8 cellular contexts compared by ENCODE assay signal in the genomic region with DNA sequence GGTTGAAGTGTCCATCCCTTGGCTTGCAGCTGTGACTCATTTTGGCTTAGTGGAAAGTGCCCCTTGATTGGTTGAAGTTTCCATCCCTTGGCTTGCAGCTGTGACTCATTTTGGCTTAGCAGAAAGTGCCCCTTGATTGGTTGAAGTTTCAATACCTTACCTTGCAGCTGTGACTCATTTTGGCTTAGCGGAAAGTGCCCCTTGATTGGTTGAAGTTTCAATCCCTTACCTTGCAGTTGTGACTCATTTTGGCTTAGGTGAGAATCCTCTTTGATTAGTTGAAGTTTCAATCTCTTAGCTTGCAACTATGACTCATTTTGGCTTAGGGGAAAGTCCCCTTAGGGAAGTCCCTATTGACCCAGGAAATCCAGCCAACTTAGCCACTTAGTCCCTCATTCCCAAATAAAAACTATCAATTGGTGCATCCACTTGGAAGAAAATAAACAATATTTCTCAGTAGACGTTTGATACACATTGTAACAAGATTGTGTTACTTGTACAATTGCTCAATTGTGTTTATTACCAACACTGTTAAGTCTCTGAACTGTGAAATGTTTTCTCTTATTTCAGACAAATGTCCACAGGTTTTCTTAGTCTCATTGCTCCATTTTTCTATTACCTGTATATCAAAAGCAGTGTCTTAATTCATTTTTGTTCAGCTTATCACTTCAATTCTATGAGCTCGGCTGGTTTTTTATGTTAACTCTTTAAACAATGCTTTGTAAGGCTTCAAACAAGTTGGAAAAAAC.
DNase-seq lines count a peak whose midpoint lies in the region; ATAC-seq, FAIRE-seq and TF ChIP-seq lines count a peak whose summit lies in the region.

No MANE protein-coding gene starts in this region.

- H3K4me3 ChIP-seq in A673 (ENCODE audit: low read depth, low read length, poor library complexity, severe bottlenecking) = no peak overlapping the region

- no peak for TF ChIP-seq CTCF in A673 (conservative IDR thresholded peaks at IDR 0.05; ENCODE audit: low read depth, low read length)

- DNase-seq in A673 (ENCODE audit: low spot score) = peak; percentile 12
- peak; percentile 27 to 56 for DNase-seq in activated naive CD4-positive, alpha-beta T cell treated with anti-CD3 and anti-CD28 coated beads, Interleukin-2, amount 50 U/mL, for 72 hours (ENCODE audit: low spot score in 2 of 2)
- DNase-seq in urothelium cell line (ENCODE audit: low spot score) = peak; percentile 8
- no peak for DNase-seq in NCI-H1694 treated with DMSO at 0.1 percent for 48 hours (lab: John Stamatoyannopoulos, UW)
- DNase-seq in C1 segment of cervical spinal cord (lab: John Stamatoyannopoulos, UW) = no peak
- DNase-seq in activated CD4-positive, CD25-positive, alpha-beta regulatory T cell (lab: John Stamatoyannopoulos, UW) = no peak

- H3K36me3 ChIP-seq in A673 (ENCODE audit: insufficient read depth, low read length, poor library complexity, severe bottlenecking) = no peaks in the 10 kb centered on the region

- no TSS peak for BruUV-seq in A673 (replicated peaks; lab: Mats Ljungman, UMichigan)

- H3K27me3 ChIP-seq in A673 (replicated peaks; ENCODE audit: insufficient read depth, low read depth, low read length, poor library complexity) = no peaks in the 10 kb centered on the region

- H3K9me3 ChIP-seq in A673 (ENCODE audit: low read depth, low read length, poor library complexity, severe bottlenecking) = no peaks in the 10 kb centered on the region

- no peak overlapping the region for H3K27ac Mint-ChIP-seq in activated naive CD4-positive, alpha-beta T cell treated with anti-CD3 and anti-CD28 coated beads, Interleukin-2, amount 50 U/mL, for 72 hours

- H3K9me3 Mint-ChIP-seq in activated naive CD4-positive, alpha-beta T cell treated with anti-CD3 and anti-CD28 coated beads, Interleukin-2, amount 50 U/mL, for 72 hours = peaks cover 31 to 38% of the 10 kb centered on the region in 2 donors

- FAIRE-seq in urothelium cell line (lab: Jason Lieb, UNC) = no peak

- POLR2A ChIA-PET in A673 (lab: Charles Lee; ENCODE audit: low non-redundant PET) = no interaction called here

- CTCF ChIA-PET in A673 (lab: Charles Lee) = no interaction called here

- no peak overlapping the region for H3K27ac ChIP-seq in A673 (ENCODE audit: low read depth, low read length, poor library complexity, severe bottlenecking)

- intact Hi-C loops in A673 (cut with micrococcal nuclease; ENCODE audit: unreplicated experiment) = no loop called here

- ATAC-seq in GM19438 (IDR thresholded peaks at IDR 0.05; ENCODE audit: low read depth, unreplicated experiment) (peak; percentile 71), HG03342 (IDR thresholded peaks at IDR 0.05; ENCODE audit: unreplicated experiment) (peak; percentile 95)
- ATAC-seq in activated naive CD4-positive, alpha-beta T cell treated with anti-CD3 and anti-CD28 coated beads, Interleukin-2, amount 50 U/mL, for 72 hours = peak; percentile 87 to 90

- peaks cover 9 to 27% of the 10 kb centered on the region in 2 donors for H3K36me3 Mint-ChIP-seq in activated naive CD4-positive, alpha-beta T cell treated with anti-CD3 and anti-CD28 coated beads, Interleukin-2, amount 50 U/mL, for 72 hours

- no peaks in the 10 kb centered on the region for H3K4me1 ChIP-seq in A673 (ENCODE audit: insufficient read depth, low read length, poor library complexity, severe bottlenecking)

Comparison
In these comparisons a context has a peak if more than half of its experiments do, and no peak if none do; other contexts are left out.
1. DNase-seq: peak in A673 (single experiment), activated naive CD4-positive, alpha-beta T cell treated with anti-CD3 and anti-CD28 coated beads, Interleukin-2, amount 50 U/mL, for 72 hours (2 of 2) and urothelium cell line (single experiment); none in NCI-H1694 treated with DMSO at 0.1 percent for 48 hours (single experiment), C1 segment of cervical spinal cord (0 of 14) and activated CD4-positive, CD25-positive, alpha-beta regulatory T cell (0 of 4).
2. Peak in every context shown above with its lines, with median percentiles within 50 percentile points of each other: ATAC-seq.